In the genomic region with DNA sequence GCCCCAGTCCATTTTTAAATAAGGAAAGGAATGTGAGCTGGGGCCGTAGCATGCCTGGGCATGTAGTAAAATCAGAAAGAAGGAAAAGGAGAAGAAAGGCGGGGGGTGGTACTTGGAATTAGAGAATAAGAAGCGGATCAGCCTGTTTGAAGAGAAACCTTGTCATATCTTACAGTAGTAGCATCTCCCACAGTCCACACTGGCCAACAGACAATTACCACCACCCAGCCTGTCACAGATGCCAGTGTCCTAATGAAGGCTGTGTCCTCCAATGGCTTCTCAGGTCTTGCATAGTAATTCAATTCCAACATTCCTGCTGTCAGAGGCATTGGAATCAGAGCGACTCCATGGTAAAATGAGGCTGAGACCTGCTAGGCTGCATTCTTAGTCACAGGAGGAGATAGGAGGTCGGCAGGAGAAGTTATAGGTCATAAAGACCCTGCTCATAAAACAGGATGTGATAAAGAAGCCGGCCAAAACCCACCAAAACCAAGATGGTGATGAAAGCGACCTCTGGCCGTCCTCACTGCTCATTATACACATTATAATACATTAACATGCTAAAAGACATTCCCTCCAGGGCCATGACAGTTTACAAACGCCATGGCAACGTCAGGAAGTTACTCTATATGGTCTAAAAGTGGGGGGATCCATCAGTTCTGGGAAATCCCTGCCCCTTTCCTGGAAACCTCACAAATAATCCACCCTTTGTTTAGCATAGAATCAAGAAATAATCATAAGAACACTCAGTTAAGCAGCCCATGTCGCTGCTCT, we compare ENCODE assay signal across 1 cellular context.
TF ChIP-seq lines count a peak whose summit lies in the region.

No MANE protein-coding gene starts in this region.

TF ChIP-seq in K562, 482 proteins besides CTCF, POLR2A, EP300 and RAD21 (continued from another document):
- TF ChIP-seq, protein P1, sequence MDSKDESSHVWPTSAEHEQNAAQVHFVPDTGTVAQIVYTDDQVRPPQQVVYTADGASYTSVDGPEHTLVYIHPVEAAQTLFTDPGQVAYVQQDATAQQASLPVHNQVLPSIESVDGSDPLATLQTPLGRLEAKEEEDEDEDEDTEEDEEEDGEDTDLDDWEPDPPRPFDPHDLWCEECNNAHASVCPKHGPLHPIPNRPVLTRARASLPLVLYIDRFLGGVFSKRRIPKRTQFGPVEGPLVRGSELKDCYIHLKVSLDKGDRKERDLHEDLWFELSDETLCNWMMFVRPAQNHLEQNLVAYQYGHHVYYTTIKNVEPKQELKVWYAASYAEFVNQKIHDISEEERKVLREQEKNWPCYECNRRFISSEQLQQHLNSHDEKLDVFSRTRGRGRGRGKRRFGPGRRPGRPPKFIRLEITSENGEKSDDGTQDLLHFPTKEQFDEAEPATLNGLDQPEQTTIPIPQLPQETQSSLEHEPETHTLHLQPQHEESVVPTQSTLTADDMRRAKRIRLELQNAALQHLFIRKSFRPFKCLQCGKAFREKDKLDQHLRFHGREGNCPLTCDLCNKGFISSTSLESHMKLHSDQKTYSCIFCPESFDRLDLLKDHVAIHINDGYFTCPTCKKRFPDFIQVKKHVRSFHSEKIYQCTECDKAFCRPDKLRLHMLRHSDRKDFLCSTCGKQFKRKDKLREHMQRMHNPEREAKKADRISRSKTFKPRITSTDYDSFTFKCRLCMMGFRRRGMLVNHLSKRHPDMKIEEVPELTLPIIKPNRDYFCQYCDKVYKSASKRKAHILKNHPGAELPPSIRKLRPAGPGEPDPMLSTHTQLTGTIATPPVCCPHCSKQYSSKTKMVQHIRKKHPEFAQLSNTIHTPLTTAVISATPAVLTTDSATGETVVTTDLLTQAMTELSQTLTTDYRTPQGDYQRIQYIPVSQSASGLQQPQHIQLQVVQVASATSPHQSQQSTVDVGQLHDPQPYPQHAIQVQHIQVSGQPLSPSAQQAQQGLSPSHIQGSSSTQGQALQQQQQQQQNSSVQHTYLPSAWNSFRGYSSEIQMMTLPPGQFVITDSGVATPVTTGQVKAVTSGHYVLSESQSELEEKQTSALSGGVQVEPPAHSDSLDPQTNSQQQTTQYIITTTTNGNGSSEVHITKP (IDR thresholded peaks at IDR 0.05; ENCODE audit: partially characterized antibody), result peak; percentile 54
